In the genomic region with DNA sequence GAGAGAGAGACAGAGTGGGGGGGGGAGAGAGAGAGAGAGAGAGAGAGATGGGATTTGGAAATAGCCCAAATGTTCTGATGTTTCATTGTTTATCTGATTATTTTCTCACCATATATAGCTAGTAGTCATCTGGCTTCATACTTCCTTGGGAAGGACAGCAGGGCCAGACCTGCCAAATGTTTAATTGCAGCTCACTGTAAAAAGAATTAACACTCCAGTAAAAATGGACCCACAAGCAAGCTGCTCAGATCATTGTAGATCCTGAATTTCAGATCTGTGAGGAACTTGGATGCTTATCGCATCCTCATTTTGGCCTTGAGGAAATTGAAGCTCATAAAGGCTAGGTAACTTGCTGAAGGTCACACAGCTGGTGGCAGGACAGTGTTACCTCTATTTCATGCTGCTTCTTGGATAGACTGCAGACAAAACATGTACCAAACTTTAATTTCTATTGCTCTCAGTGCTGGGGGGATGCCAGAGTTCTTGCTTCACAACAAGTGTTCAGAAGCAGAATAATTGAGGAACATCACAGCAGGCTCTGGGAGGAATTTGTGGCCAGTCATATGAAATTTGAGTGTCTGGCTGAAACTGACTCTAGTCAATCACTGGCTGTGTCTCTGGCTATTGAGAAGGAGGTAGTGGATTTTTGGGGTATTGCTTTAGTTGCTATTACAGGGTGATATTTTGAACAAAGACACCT, we compare ENCODE assay signal across 22 cellular contexts.
DNase-seq lines count a peak whose midpoint lies in the region; TF ChIP-seq lines count a peak whose summit lies in the region.
"Had no signal": no experiment of that assay in that cellular context is flagged by ENCODE, and none has a peak within 500 bp of the region (broad histone marks: within the 10 kb centered on the region; RNA-seq: fewer than 3 reads in every experiment).

No MANE protein-coding gene starts in this region.

- H3K9me3 ChIP-seq in adipocyte (ENCODE audit: control insufficient read depth, low read length), result no peaks in the 10 kb centered on the region
- H3K9me3 ChIP-seq: BLaER1, SK-N-SH had no signal

- H3K9ac ChIP-seq in adipocyte (ENCODE audit: low read length), result no peak overlapping the region
- H3K9ac ChIP-seq: BLaER1, SK-N-SH had no signal

- no peak for TF ChIP-seq CTCF in foreskin fibroblast (IDR thresholded peaks at IDR 0.05; ENCODE audit: low read depth, low read length)

- peaks cover 4% of the 10 kb centered on the region for H3K4me1 ChIP-seq in adipocyte (ENCODE audit: control insufficient read depth, insufficient read depth, low read length)
- H3K4me1 ChIP-seq: BLaER1 had no signal

- in situ Hi-C loops in G401 (cut with HindIII; ENCODE audit: low sequenced_read_pairs), result no loop called here

- DNase-seq in NCI-H1694 treated with DMSO at 0.1 percent for 48 hours (lab: John Stamatoyannopoulos, UW) (peak; percentile 42), NCI-H1694 (lab: John Stamatoyannopoulos, UW) (no peak), G401 (ENCODE audit: low spot score) (peak; percentile 80), adipocyte (ENCODE audit: low read depth) (peak; percentile 29), pons (ENCODE audit: low spot score) (peak; percentile 17), NCI-H748 (lab: John Stamatoyannopoulos, UW; ENCODE audit: unreplicated experiment) (no peak), foreskin fibroblast (no peak)
- no peak for DNase-seq in activated naive CD4-positive, alpha-beta T cell treated with Interleukin-2 at 50 U/mL for 16 hours
- DNase-seq: ACHN; CD4-positive, CD25-positive, alpha-beta regulatory T cell; GDM1; NCI-H1092; NCI-H1417 treated with DMSO at 0.1 percent for 48 hours; NCI-H187 treated with DMSO at 0.1 percent for 48 hours; NCI-H2171 treated with DMSO at 0.1 percent for 48 hours; NCI-H345; NCI-H524 treated with DMSO at 0.1 percent for 48 hours; OCI-M1; SIG-M5; SK-N-SH; SW 1271 had no signal

- H3K36me3 ChIP-seq in adipocyte (ENCODE audit: control insufficient read depth, insufficient read depth, low read length, severe bottlenecking), result no peaks in the 10 kb centered on the region
- H3K36me3 ChIP-seq: BLaER1 had no signal

- H3K4me3 ChIP-seq in adipocyte (ENCODE audit: low read length), result no peak overlapping the region
- no peak overlapping the region for H3K4me3 ChIP-seq in foreskin fibroblast (ENCODE audit: low read depth in 1 of 2, low read length in 2 of 2)
- H3K4me3 ChIP-seq: BLaER1 had no signal

- H3K27me3 ChIP-seq in adipocyte (replicated peaks; ENCODE audit: control insufficient read depth, insufficient read depth, low read length), result no peaks in the 10 kb centered on the region
- H3K27me3 ChIP-seq: BLaER1 had no signal

Comparison
In these comparisons a context has a peak if more than half of its experiments do, and no peak if none do; other contexts are left out.
1. DNase-seq: peak in NCI-H1694 treated with DMSO at 0.1 percent for 48 hours (single experiment), G401 (single experiment), adipocyte (single experiment) and pons (single experiment); none in NCI-H1694 (single experiment), activated naive CD4-positive, alpha-beta T cell treated with Interleukin-2 at 50 U/mL for 16 hours (single experiment), NCI-H748 (single experiment) and foreskin fibroblast (0 of 2).